Comparison of ENCODE assay signal across 8 cellular contexts in the genomic region with DNA sequence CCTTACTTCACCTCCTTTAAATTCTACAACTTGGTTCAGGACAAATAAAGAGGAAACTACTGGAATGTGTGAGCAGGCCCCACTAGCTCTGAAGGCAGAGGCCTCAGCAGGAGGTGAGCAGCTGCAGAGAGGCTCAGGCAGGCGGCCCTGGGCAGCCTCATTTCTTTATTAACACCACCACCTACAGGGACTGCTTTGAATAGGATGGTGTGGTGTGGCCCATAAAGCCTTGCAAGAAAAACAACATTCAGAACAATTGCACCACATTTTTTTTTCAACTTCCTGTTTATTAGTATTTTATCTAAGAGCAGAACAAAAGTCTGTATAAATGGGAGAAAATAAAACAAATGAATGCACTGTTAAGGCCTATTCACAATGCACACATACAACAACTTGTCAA.
DNase-seq lines count a peak whose midpoint lies in the region; ATAC-seq, FAIRE-seq and TF ChIP-seq lines count a peak whose summit lies in the region.
"Not testable (repeated sequence)": the region's sequence is repeated elsewhere in the genome, so short reads cannot be mapped to it uniquely, and the experiment has no call there.

No MANE protein-coding gene starts in this region.

- H3K27me3 Mint-ChIP-seq in natural killer cell (ENCODE audit: low read depth in 2 of 2) = not testable (repeated sequence)

- peaks cover 0 to 21% of the 10 kb centered on the region in 2 donors for H3K4me1 Mint-ChIP-seq in natural killer cell

- intact Hi-C loops in body of pancreas (cut with DNase I); natural killer cell (cut with micrococcal nuclease): not testable (repeated sequence)

- not testable (repeated sequence) for TF ChIP-seq POLR2A in body of pancreas (IDR thresholded peaks at IDR 0.05)

- peak in 1 of 7 experiments; percentile 13 for TF ChIP-seq CTCF in body of pancreas (IDR thresholded peaks at IDR 0.05)
- peak; percentile 25 for TF ChIP-seq CTCF in natural killer cell (IDR thresholded peaks at IDR 0.05)

- not testable (repeated sequence) for H3K36me3 Mint-ChIP-seq in natural killer cell

- in situ Hi-C loops in GM23248 (cut with MboI) = not testable (repeated sequence)

- H3K4me3 ChIP-seq in GM23248, body of pancreas: not testable (repeated sequence)

- H3K27ac ChIP-seq in GM23248, body of pancreas: not testable (repeated sequence)

- H3K4me1 ChIP-seq in GM23248 (ENCODE audit: insufficient read depth); body of pancreas: not testable (repeated sequence)

- not testable (repeated sequence) for H3K27ac Mint-ChIP-seq in natural killer cell

- H3K9ac ChIP-seq in GM23248 = not testable (repeated sequence)

- H3K4me3 Mint-ChIP-seq in natural killer cell = not testable (repeated sequence)

- not testable (repeated sequence) for H3K9me3 ChIP-seq in GM23248 (ENCODE audit: low read depth); body of pancreas

- not testable (repeated sequence) for H3K27me3 ChIP-seq in GM23248 (replicated peaks; ENCODE audit: insufficient read depth); body of pancreas

- peaks cover 70% of the 10 kb centered on the region for H3K79me2 ChIP-seq in GM23248 (ENCODE audit: insufficient read depth)

- DNase-seq in A172 (ENCODE audit: low spot score) = peak; percentile 56
- DNase-seq in GM18507 (ENCODE audit: extremely low spot score, insufficient read length, low read depth); natural killer cell: not testable (repeated sequence)
- DNase-seq in GM23248 = peak; percentile 45
- DNase-seq in body of pancreas = peak in 3 of 4 donors; percentile 32 to 59 (median 35)
- peak; percentile 45 for DNase-seq in glomerular endothelial cell (ENCODE audit: extremely low read depth, low read depth, low spot score)

- H3K9me3 Mint-ChIP-seq in natural killer cell = not testable (repeated sequence)

- not testable (repeated sequence) for H2AFZ ChIP-seq in GM23248

- not testable (repeated sequence) for H3K4me2 ChIP-seq in GM23248 (ENCODE audit: unreplicated experiment)

- H4K20me1 ChIP-seq in GM23248 (ENCODE audit: insufficient read depth) = not testable (repeated sequence)

- WGBS in GM23248 (ENCODE audit: low coverage in 1 of 2, low lambda C conversion rate in 2 of 2, missing lambda C conversion rate in 2 of 2), 2 experiments = 75% methylated on average over 1 of the region's 1 CpG; no CpG with 5 or more reads in 1 of the 2 experiments
- no CpG with 5 or more reads among the region's 1 CpG for WGBS in body of pancreas, 2 donors

- peak; percentile 84 for ATAC-seq in HG03432 (IDR thresholded peaks at IDR 0.05; ENCODE audit: unreplicated experiment)
- ATAC-seq in SK-N-SH treated with all-trans-retinoic acid at 6 μM for 48 hours = peak; percentile 80
- ATAC-seq in body of pancreas = peak; percentile 95
- ATAC-seq in natural killer cell = peak; percentile 79 to 94 (median 92)

- not testable (repeated sequence) for H3K36me3 ChIP-seq in GM23248 (ENCODE audit: low read depth); body of pancreas (replicated peaks in 1 of 2; ENCODE audit: insufficient read depth in 1 of 2, low read depth in 2 of 2)

- not testable (repeated sequence) for H3F3A ChIP-seq in GM23248 (ENCODE audit: insufficient read depth)

- H3K9me2 ChIP-seq in GM23248 (ENCODE audit: insufficient read depth) = not testable (repeated sequence)

- FAIRE-seq in GM18507 (lab: Jason Lieb, UNC) = peak; percentile 79
